11 cellular contexts compared by ENCODE assay signal in the genomic region with DNA sequence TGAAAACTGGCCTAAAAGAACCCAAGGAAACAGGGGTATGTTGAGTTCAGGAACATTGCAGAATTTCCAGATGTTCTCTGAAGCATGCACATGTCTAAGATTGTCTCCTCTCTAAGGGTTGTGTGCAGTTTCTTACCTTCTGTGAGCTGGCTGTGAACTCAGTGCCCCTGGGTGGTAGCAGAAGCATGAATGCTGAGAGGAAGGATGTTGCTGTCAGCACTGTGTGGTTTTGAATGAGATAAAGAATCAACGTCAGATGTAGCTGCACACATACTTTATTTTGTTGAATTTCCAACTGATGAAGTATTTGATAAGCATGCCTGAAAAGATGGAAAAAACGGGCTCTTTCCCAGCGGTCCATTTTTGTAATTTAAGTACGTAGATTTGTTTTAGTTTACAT. TPM values are rescaled to one million over a fixed set of nuclear protein-coding genes. Genes with fewer than 3 reads are reported as not detected.
DNase-seq lines count a peak whose midpoint lies in the region; ATAC-seq and TF ChIP-seq lines count a peak whose summit lies in the region.
"Had no signal": no experiment of that assay in that cellular context is flagged by ENCODE, and none has a peak within 500 bp of the region (broad histone marks: within the 10 kb centered on the region; RNA-seq: fewer than 3 reads in every experiment).

No MANE protein-coding gene starts in this region.

- no peak for TF ChIP-seq POLR2A in prostate gland (IDR thresholded peaks at IDR 0.05)

- CTCF ChIA-PET in HEK293T (lab: Yijun Ruan, JAX) = no interaction called here

- H3K9me3 ChIP-seq in mucosa of descending colon (no peaks in the 10 kb centered on the region), prostate gland (no peaks in the 10 kb centered on the region)

- intact Hi-C loops in mucosa of descending colon (cut with DNase I, micrococcal nuclease) = no loop called here
- intact Hi-C loops in prostate gland (cut with DNase I) = no loop called here

- no peaks in the 10 kb centered on the region for H3K27me3 ChIP-seq in prostate gland (replicated peaks; ENCODE audit: insufficient read depth)

- no peak overlapping the region for H3K27ac ChIP-seq in prostate gland

- DNase-seq in GF-D8 (lab: John Stamatoyannopoulos, UW) (peak; percentile 65), RPMI7951 (ENCODE audit: low read depth) (peak; percentile 40), mucosa of descending colon (peak in 1 of 3 donors; percentile 16), prostate gland (ENCODE audit: low spot score) (no peak), HEK293T (ENCODE audit: extremely low spot score) (no peak), GM13977 (ENCODE audit: low spot score) (no peak)
- DNase-seq in activated naive CD4-positive, alpha-beta T cell treated with Interleukin-2 at 50 U/mL for 16 hours = peak; percentile 40
- DNase-seq: activated B cell treated with CpG ODN at 0.5 μM for 24 hours, erythroblast, NCI-H1694 treated with DMSO at 0.1 percent for 48 hours had no signal

- POLR2A ChIA-PET in HEK293T (lab: Yijun Ruan, JAX) = no interaction called here

- H3K4me1 ChIP-seq in mucosa of descending colon (ENCODE audit: low read depth) (no peaks in the 10 kb centered on the region), prostate gland (replicated peaks) (no peaks in the 10 kb centered on the region)

- TF ChIP-seq CTCF in mucosa of descending colon (IDR thresholded peaks at IDR 0.05) (no peak), prostate gland (IDR thresholded peaks at IDR 0.05) (no peak), GM13977 (IDR thresholded peaks at IDR 0.05; ENCODE audit: extremely low read depth, insufficient read depth, missing control alignments) (no peak)

- in situ Hi-C loops in GM13977 (cut with MboI; ENCODE audit: low pct_unique_long_range_greater_than_20kb, low sequenced_read_pairs, unreplicated experiment) = no loop called here

- H3K4me3 ChIP-seq in mucosa of descending colon (no peak overlapping the region), prostate gland (no peak overlapping the region)

- ATAC-seq in mucosa of descending colon = peak; percentile 67
- ATAC-seq in HG03159 (IDR thresholded peaks at IDR 0.05; ENCODE audit: unreplicated experiment) = no peak

- 40% methylated on average over 4 of the region's 4 CpGs for WGBS in prostate gland

- no peaks in the 10 kb centered on the region for H3K36me3 ChIP-seq in mucosa of descending colon (ENCODE audit: low read depth)
- no peaks in the 10 kb centered on the region for H3K36me3 ChIP-seq in prostate gland

TF ChIP-seq in HEK293T, 16 proteins besides CTCF, POLR2A, EP300 and RAD21:
- no peak for TF ChIP-seq FOXK2 (IDR thresholded peaks at IDR 0.05)
- TF ChIP-seq L3MBTL2 (conservative IDR thresholded peaks at IDR 0.05) = no peak
- no peak for TF ChIP-seq SUZ12 (IDR thresholded peaks at IDR 0.05)
- TF ChIP-seq ZNF384 (IDR thresholded peaks at IDR 0.05) = no peak
- no peak for TF ChIP-seq FOXM1 (IDR thresholded peaks at IDR 0.05; ENCODE audit: borderline replicate concordance)
- TF ChIP-seq CTBP1 (IDR thresholded peaks at IDR 0.05; ENCODE audit: borderline replicate concordance) = no peak

RNA-seq across cellular contexts. Expression of a gene that starts 23.8 kb away (rescaled TPM):
- total RNA-seq in RPMI7951 (2014; rRNA removed; shearing (Covaris generic)) = 0.10 and 0.12 TPM in 2 replicates
- total RNA-seq in mucosa of descending colon = 1 to 10 TPM; 1.8 to 6.2 (median 3.8) TPM
- 1 to 10 TPM; 4.6 to 9.9 TPM for total RNA-seq in prostate gland

RNA-seq across cellular contexts. Expression of a gene that starts 51.5 kb away (rescaled TPM):
- total RNA-seq in RPMI7951 (2014; rRNA removed; shearing (Covaris generic)) = 15.3 and 21.2 TPM in 2 replicates
- total RNA-seq in mucosa of descending colon (10 to 100 TPM in 1 of 3 donors, 1 to 10 TPM in 2; 4.7 to 14.6 (median 6.9) TPM), prostate gland (1 to 10 TPM; 1.1 to 2.3 TPM)

Comparison
In these comparisons a context has a peak if more than half of its experiments do, and no peak if none do; other contexts are left out.
1. DNase-seq: peak in GF-D8 (single experiment), RPMI7951 (single experiment) and activated naive CD4-positive, alpha-beta T cell treated with Interleukin-2 at 50 U/mL for 16 hours (single experiment); none in prostate gland (single experiment), HEK293T (single experiment) and GM13977 (single experiment).